In genomic region chr19:18233224-18233825, GRCh38 we compare ENCODE assay signal across 1 cellular context.
A peak's percentile ranks its signal among the peaks of the same experiment; 100 is the strongest.
TF ChIP-seq lines count a peak whose summit lies in the region.

No MANE protein-coding gene starts in this region.

TF ChIP-seq in HCT116, 20 proteins besides CTCF, POLR2A, EP300 and RAD21:
- TF ChIP-seq YY1 (IDR thresholded peaks at IDR 0.05; ENCODE audit: extremely low read depth, insufficient replicate concordance, low read depth, low read length) = no peak
- TF ChIP-seq, protein P1, sequence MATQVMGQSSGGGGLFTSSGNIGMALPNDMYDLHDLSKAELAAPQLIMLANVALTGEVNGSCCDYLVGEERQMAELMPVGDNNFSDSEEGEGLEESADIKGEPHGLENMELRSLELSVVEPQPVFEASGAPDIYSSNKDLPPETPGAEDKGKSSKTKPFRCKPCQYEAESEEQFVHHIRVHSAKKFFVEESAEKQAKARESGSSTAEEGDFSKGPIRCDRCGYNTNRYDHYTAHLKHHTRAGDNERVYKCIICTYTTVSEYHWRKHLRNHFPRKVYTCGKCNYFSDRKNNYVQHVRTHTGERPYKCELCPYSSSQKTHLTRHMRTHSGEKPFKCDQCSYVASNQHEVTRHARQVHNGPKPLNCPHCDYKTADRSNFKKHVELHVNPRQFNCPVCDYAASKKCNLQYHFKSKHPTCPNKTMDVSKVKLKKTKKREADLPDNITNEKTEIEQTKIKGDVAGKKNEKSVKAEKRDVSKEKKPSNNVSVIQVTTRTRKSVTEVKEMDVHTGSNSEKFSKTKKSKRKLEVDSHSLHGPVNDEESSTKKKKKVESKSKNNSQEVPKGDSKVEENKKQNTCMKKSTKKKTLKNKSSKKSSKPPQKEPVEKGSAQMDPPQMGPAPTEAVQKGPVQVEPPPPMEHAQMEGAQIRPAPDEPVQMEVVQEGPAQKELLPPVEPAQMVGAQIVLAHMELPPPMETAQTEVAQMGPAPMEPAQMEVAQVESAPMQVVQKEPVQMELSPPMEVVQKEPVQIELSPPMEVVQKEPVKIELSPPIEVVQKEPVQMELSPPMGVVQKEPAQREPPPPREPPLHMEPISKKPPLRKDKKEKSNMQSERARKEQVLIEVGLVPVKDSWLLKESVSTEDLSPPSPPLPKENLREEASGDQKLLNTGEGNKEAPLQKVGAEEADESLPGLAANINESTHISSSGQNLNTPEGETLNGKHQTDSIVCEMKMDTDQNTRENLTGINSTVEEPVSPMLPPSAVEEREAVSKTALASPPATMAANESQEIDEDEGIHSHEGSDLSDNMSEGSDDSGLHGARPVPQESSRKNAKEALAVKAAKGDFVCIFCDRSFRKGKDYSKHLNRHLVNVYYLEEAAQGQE (IDR thresholded peaks at IDR 0.05; ENCODE audit: low read depth) = peak; percentile 81
